10 cellular contexts compared by ENCODE assay signal in the genomic region with DNA sequence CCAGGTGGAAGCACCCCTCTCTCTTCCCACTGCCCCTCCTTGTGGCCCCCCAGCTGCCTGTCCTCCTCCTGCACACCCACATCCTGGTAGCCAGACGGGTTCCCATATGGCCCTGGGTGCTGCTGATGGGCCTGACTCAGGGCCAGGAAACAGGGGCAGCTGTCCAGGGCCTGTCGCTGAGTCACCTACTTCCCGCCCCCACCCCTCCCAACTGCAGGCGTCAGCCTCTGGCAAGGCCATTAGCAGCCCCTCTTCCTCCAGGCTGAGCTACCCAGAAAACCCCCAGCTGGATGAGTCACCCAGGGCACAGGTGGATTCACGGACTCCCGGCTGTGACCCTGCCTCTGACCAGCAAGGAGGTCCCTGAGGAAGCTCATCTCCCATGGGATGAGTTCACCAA. TPM values are rescaled to one million over a fixed set of nuclear protein-coding genes. Genes with fewer than 3 reads are reported as not detected.
DNase-seq lines count a peak whose midpoint lies in the region; ATAC-seq and TF ChIP-seq lines count a peak whose summit lies in the region.
"Had no signal": no experiment of that assay in that cellular context is flagged by ENCODE, and none has a peak within 500 bp of the region (broad histone marks: within the 10 kb centered on the region; RNA-seq: fewer than 3 reads in every experiment).

No MANE protein-coding gene starts in this region.

- no peak overlapping the region for H3K23ac ChIP-seq in trophoblast cell (ENCODE audit: low read length)

- H4K91ac ChIP-seq in trophoblast cell (ENCODE audit: low read depth, low read length), result no peak overlapping the region

- TF ChIP-seq CTCF in Panc1 (IDR thresholded peaks at IDR 0.05) (no peak), progenitor cell of endocrine pancreas (IDR thresholded peaks at IDR 0.05; ENCODE audit: unreplicated experiment) (no peak), OCI-LY7 (conservative IDR thresholded peaks at IDR 0.05; ENCODE audit: low read length) (no peak)

- no peaks in the 10 kb centered on the region for H3K36me3 Mint-ChIP-seq in progenitor cell of endocrine pancreas (ENCODE audit: insufficient read depth)

- H3K4me1 ChIP-seq in Panc1 (ENCODE audit: control insufficient read depth, insufficient read depth, low read length), result no peaks in the 10 kb centered on the region
- peaks cover 3% of the 10 kb centered on the region in 2 experiments for H3K4me1 ChIP-seq in trophoblast cell (ENCODE audit: control insufficient read depth in 1 of 2, insufficient read depth in 2 of 2, low read length in 2 of 2)
- no peaks in the 10 kb centered on the region for H3K4me1 ChIP-seq in OCI-LY7 (ENCODE audit: insufficient read depth, low read length, poor library complexity, severe bottlenecking)

- H3K36me3 ChIP-seq in Panc1 (ENCODE audit: control insufficient read depth, insufficient read depth, low read length) (no peaks in the 10 kb centered on the region), trophoblast cell (ENCODE audit: control insufficient read depth in 1 of 2, insufficient read depth in 2 of 2, low read length in 2 of 2) (no peaks in the 10 kb centered on the region), OCI-LY7 (ENCODE audit: insufficient read depth, low read length) (no peaks in the 10 kb centered on the region)

- no peaks in the 10 kb centered on the region for H4K20me1 ChIP-seq in OCI-LY7 (ENCODE audit: insufficient read depth, low read length)

- in situ Hi-C loops in Panc1 (cut with HindIII; ENCODE audit: low pct_unique_long_range_greater_than_20kb, low sequenced_read_pairs), result no loop called here

- H3K4me3 Mint-ChIP-seq in progenitor cell of endocrine pancreas (ENCODE audit: low read depth), result no peak overlapping the region
- H3K4me3 Mint-ChIP-seq: activated CD8-positive, alpha-beta T cell treated with anti-CD3 and anti-CD28 coated beads, Interleukin-2, amount 10 ng/mL, durations not matched to agents 7 days and 5 days had no signal

- no peak overlapping the region for H4K12ac ChIP-seq in trophoblast cell (ENCODE audit: low read depth, low read length)

- H2AFZ ChIP-seq in trophoblast cell (ENCODE audit: insufficient read depth, low read length, poor library complexity) (no peak overlapping the region), OCI-LY7 (ENCODE audit: low read length) (no peak overlapping the region)

- no peak overlapping the region for H4K8ac ChIP-seq in trophoblast cell (ENCODE audit: low read depth, low read length)

- H3K18ac ChIP-seq in trophoblast cell (ENCODE audit: low read length), result no peak overlapping the region

- CTCF ChIA-PET in Panc1 (lab: Charles Lee), result interaction anchor here (0.6 kb wide), 2 partner anchors 32 to 122 kb away, joined by 4 read pairs; no protein-coding TSS in a partner anchor
- CTCF ChIA-PET in OCI-LY7 (lab: Charles Lee; ENCODE audit: unreplicated experiment), result no interaction called here

- no peak overlapping the region for H2AK5ac ChIP-seq in trophoblast cell (ENCODE audit: low read length)

- BruUV-seq in Panc1 (replicated peaks; lab: Mats Ljungman, UMichigan) (no TSS peak), OCI-LY7 (replicated peaks; lab: Mats Ljungman, UMichigan) (no TSS peak)

- POLR2A ChIA-PET in Panc1 (lab: Charles Lee), result interaction anchor here (0.6 kb wide), 4 partner anchors 12 to 212 kb away, joined by 4 to 7 read pairs (median 6); no protein-coding TSS in a partner anchor
- POLR2A ChIA-PET in OCI-LY7 (lab: Charles Lee), result interaction anchor here (0.6 kb wide), 1 partner anchor 56 kb away, joined by 3 read pairs; no protein-coding TSS in a partner anchor

- H3K79me2 ChIP-seq in trophoblast cell (ENCODE audit: control insufficient read depth, insufficient read depth, low read length, poor library complexity) (no peaks in the 10 kb centered on the region), OCI-LY7 (ENCODE audit: insufficient read depth, low read depth, low read length) (no peaks in the 10 kb centered on the region)

- no peak overlapping the region for H3K14ac ChIP-seq in trophoblast cell (ENCODE audit: low read length)

- no peak overlapping the region for H3K4ac ChIP-seq in trophoblast cell (ENCODE audit: low read depth, low read length)

- H3K9me3 ChIP-seq in Panc1 (ENCODE audit: control insufficient read depth, insufficient read depth, low read depth, low read length), result no peaks in the 10 kb centered on the region
- peaks cover 1% of the 10 kb centered on the region for H3K9me3 ChIP-seq in trophoblast cell (ENCODE audit: insufficient read depth, low read depth, low read length)
- H3K9me3 ChIP-seq in OCI-LY7 (ENCODE audit: low read length), result no peaks in the 10 kb centered on the region

- peaks cover 35% of the 10 kb centered on the region for H3K27me3 Mint-ChIP-seq in progenitor cell of endocrine pancreas

- no peaks in the 10 kb centered on the region for H3K9me3 Mint-ChIP-seq in progenitor cell of endocrine pancreas (ENCODE audit: low read depth)

- H3K4me2 ChIP-seq in trophoblast cell (ENCODE audit: low read length) (no peak overlapping the region), OCI-LY7 (ENCODE audit: low read length) (no peak overlapping the region)

- H2BK12ac ChIP-seq in trophoblast cell (ENCODE audit: low read length), result no peak overlapping the region

- H2BK120ac ChIP-seq in trophoblast cell (ENCODE audit: insufficient read depth, low read length, poor library complexity), result no peak overlapping the region

- H3K79me1 ChIP-seq in trophoblast cell (ENCODE audit: low read length), result no peaks in the 10 kb centered on the region

- ATAC-seq in Panc1, result peak; percentile 84
- no peak for ATAC-seq in GM21723 (IDR thresholded peaks at IDR 0.05; ENCODE audit: unreplicated experiment)
- ATAC-seq: activated CD8-positive, alpha-beta T cell treated with anti-CD3 and anti-CD28 coated beads, Interleukin-2, amount 10 ng/mL, durations not matched to agents 7 days and 5 days had no signal

- H3K4me3 ChIP-seq in Panc1 (ENCODE audit: low read depth in 2 of 2, low read length in 2 of 2) (no peak overlapping the region), trophoblast cell (ENCODE audit: low read depth, low read length) (no peak overlapping the region), OCI-LY7 (ENCODE audit: low read depth, low read length, poor library complexity, severe bottlenecking) (no peak overlapping the region)

- H2BK5ac ChIP-seq in trophoblast cell (ENCODE audit: low read depth, low read length, poor library complexity), result no peak overlapping the region

- no peaks in the 10 kb centered on the region for H3K9me2 ChIP-seq in OCI-LY7 (ENCODE audit: insufficient read depth, low read length)

- H3K27ac ChIP-seq in Panc1 (ENCODE audit: low read length) (no peak overlapping the region), epithelial cell of prostate (no peak overlapping the region), trophoblast cell (ENCODE audit: low read depth, low read length) (no peak overlapping the region), OCI-LY7 (ENCODE audit: low read depth, low read length, poor library complexity, severe bottlenecking) (no peak overlapping the region)

- H3K27me3 ChIP-seq in Panc1 (ENCODE audit: control insufficient read depth, insufficient read depth, low read length) (no peaks in the 10 kb centered on the region), trophoblast cell (ENCODE audit: insufficient read depth, low read length) (no peaks in the 10 kb centered on the region)

- WGBS in trophoblast cell (ENCODE audit: extremely low coverage, insufficient coverage, insufficient read length), result no CpG with 5 or more reads among the region's 6 CpGs

- H3K9ac ChIP-seq in trophoblast cell (ENCODE audit: low read length), result no peak overlapping the region

- no peaks in the 10 kb centered on the region for H3K4me1 Mint-ChIP-seq in progenitor cell of endocrine pancreas (ENCODE audit: low read depth)

- DNase-seq in ELR (ENCODE audit: low read depth), result peak; percentile 91
- DNase-seq in Panc1 (ENCODE audit: low read depth, low spot score), result peak; percentile 30
- DNase-seq in epithelial cell of prostate (ENCODE audit: low read depth, low spot score), result peak; percentile 8
- DNase-seq in trophoblast cell, result peak; percentile 26 to 69
- DNase-seq in NCI-H2171 (lab: John Stamatoyannopoulos, UW), result no peak
- DNase-seq in progenitor cell of endocrine pancreas (ENCODE audit: low spot score, unreplicated experiment), result no peak
- DNase-seq in OCI-LY7 (ENCODE audit: low spot score), result no peak
- DNase-seq: activated CD8-positive, alpha-beta T cell treated with anti-CD3 and anti-CD28 coated beads, Interleukin-2, amount 10 ng/mL, durations not matched to agents 7 days and 5 days; hippocampal formation had no signal

- H3K27ac Mint-ChIP-seq in progenitor cell of endocrine pancreas, result no peak overlapping the region
- H3K27ac Mint-ChIP-seq: activated CD8-positive, alpha-beta T cell treated with anti-CD3 and anti-CD28 coated beads, Interleukin-2, amount 10 ng/mL, durations not matched to agents 7 days and 5 days had no signal

- intact Hi-C loops in Panc1 (cut with micrococcal nuclease; ENCODE audit: unreplicated experiment) (no loop called here), OCI-LY7 (cut with micrococcal nuclease; ENCODE audit: unreplicated experiment) (no loop called here)

RNA-seq across cellular contexts. Expression of gene GAL, which starts 6.9 kb away (rescaled TPM):
- total RNA-seq in Panc1 (2021; ENCODE audit: unreplicated experiment) (16.5 TPM), progenitor cell of endocrine pancreas (1.5 and 2.2 TPM in 2 replicates), OCI-LY7 (2022) (not detected in 2 replicates)
- polyA plus RNA-seq in Panc1 (2012; ENCODE audit: insufficient read length), result 9.5 TPM
- 11.1 TPM in 2 replicates for polyA plus RNA-seq in trophoblast cell (2013)
- not detected in 2 replicates for total RNA-seq in OCI-LY7 (2014; rRNA removed; shearing (Covaris generic))
- total RNA-seq: activated CD8-positive, alpha-beta T cell treated with anti-CD3 and anti-CD28 coated beads, Interleukin-2, amount 10 ng/mL, durations not matched to agents 7 days and 5 days had no signal

Comparison
In these comparisons a context has a peak if more than half of its experiments do, and no peak if none do; other contexts are left out.
1. DNase-seq: peak in ELR (single experiment), Panc1 (single experiment), epithelial cell of prostate (single experiment) and trophoblast cell (2 of 2); none in NCI-H2171 (single experiment), progenitor cell of endocrine pancreas (single experiment) and OCI-LY7 (single experiment).